ENCODE assay signal across 5 cellular contexts in genomic region chr5:146298920-146299319, GRCh38. TPM values are rescaled to one million over a fixed set of nuclear protein-coding genes. Genes with fewer than 3 reads are reported as not detected.
"Had no signal": no experiment of that assay in that cellular context is flagged by ENCODE, and none has a peak within 500 bp of the region (broad histone marks: within the 10 kb centered on the region; RNA-seq: fewer than 3 reads in every experiment).

No MANE protein-coding gene starts in this region.

RNA-seq across cellular contexts. Expression of gene POU4F3, which starts 39.7 kb away (rescaled TPM):
- total RNA-seq: GM23248, H1, H4, H9 had no signal
- polyA plus RNA-seq: GM23248, GM23338 had no signal
